ENCODE assay signal across 1 cellular context in the genomic region with DNA sequence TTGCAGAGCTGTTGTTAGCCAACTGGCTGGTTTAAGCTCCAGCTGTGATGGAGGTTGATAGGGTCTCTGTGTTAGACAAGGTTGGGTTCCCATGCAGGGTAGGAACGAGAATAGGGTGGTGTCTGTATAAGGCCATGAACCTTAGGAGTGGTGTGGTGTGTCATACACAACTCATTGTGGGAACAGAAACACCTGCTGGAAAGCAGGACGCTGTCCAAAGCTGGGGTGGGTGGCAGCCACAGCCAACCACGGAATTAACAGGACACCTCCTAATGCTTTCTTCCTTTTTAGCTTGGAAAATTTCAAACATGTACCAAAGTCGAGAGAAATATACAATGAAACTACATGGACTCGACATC.
TF ChIP-seq lines count a peak whose summit lies in the region.

No MANE protein-coding gene starts in this region.

TF ChIP-seq in Ishikawa, 13 proteins besides CTCF, POLR2A, EP300 and RAD21 (continued from another document):
- TF ChIP-seq, protein P1, sequence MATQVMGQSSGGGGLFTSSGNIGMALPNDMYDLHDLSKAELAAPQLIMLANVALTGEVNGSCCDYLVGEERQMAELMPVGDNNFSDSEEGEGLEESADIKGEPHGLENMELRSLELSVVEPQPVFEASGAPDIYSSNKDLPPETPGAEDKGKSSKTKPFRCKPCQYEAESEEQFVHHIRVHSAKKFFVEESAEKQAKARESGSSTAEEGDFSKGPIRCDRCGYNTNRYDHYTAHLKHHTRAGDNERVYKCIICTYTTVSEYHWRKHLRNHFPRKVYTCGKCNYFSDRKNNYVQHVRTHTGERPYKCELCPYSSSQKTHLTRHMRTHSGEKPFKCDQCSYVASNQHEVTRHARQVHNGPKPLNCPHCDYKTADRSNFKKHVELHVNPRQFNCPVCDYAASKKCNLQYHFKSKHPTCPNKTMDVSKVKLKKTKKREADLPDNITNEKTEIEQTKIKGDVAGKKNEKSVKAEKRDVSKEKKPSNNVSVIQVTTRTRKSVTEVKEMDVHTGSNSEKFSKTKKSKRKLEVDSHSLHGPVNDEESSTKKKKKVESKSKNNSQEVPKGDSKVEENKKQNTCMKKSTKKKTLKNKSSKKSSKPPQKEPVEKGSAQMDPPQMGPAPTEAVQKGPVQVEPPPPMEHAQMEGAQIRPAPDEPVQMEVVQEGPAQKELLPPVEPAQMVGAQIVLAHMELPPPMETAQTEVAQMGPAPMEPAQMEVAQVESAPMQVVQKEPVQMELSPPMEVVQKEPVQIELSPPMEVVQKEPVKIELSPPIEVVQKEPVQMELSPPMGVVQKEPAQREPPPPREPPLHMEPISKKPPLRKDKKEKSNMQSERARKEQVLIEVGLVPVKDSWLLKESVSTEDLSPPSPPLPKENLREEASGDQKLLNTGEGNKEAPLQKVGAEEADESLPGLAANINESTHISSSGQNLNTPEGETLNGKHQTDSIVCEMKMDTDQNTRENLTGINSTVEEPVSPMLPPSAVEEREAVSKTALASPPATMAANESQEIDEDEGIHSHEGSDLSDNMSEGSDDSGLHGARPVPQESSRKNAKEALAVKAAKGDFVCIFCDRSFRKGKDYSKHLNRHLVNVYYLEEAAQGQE (IDR thresholded peaks at IDR 0.05; ENCODE audit: low read depth) = 0 out of 2 replicates have a peak, but pooled peaks have one; percentile 22
- no peak for TF ChIP-seq ZBTB7A (IDR thresholded peaks at IDR 0.05; ENCODE audit: low read depth)
TF ChIP-seq in Ishikawa: peak in this region for 1.
